ENCODE assay signal across 28 cellular contexts in genomic region chr5:116482394-116482793, GRCh38.
DNase-seq lines count a peak whose midpoint lies in the region; ATAC-seq and TF ChIP-seq lines count a peak whose summit lies in the region.
"Had no signal": no experiment of that assay in that cellular context is flagged by ENCODE, and none has a peak within 500 bp of the region (broad histone marks: within the 10 kb centered on the region; RNA-seq: fewer than 3 reads in every experiment).

No MANE protein-coding gene starts in this region.

- ATAC-seq in PC-3 (peak; percentile 38), HG02571 (IDR thresholded peaks at IDR 0.05; ENCODE audit: unreplicated experiment) (no peak)
- ATAC-seq: gastrocnemius medialis; GM12878; naive thymus-derived CD4-positive, alpha-beta T cell; right lobe of liver had no signal

- no peak overlapping the region for H3K4me3 ChIP-seq in PC-3 (ENCODE audit: low read length)
- H3K4me3 ChIP-seq in choroid plexus epithelial cell (ENCODE audit: low read depth, low read length), result no peak overlapping the region
- H3K4me3 ChIP-seq: colonic mucosa, gastrocnemius medialis, GM12878, Peyer's patch, right lobe of liver, SK-N-MC, thoracic aorta had no signal

- no peaks in the 10 kb centered on the region for H3K27me3 ChIP-seq in PC-3 (ENCODE audit: low read length)
- H3K27me3 ChIP-seq: colonic mucosa, gastrocnemius medialis, Peyer's patch, right lobe of liver had no signal

- H3F3A ChIP-seq in PC-3 (ENCODE audit: low read length, unreplicated experiment), result no peaks in the 10 kb centered on the region

- H4K20me1 ChIP-seq in PC-3 (ENCODE audit: low read length), result no peaks in the 10 kb centered on the region

- H3K36me3 ChIP-seq in PC-3 (ENCODE audit: low read depth, low read length), result no peaks in the 10 kb centered on the region
- H3K36me3 ChIP-seq: colonic mucosa, gastrocnemius medialis, right lobe of liver had no signal

- H3K9me2 ChIP-seq in PC-3 (replicated peaks; ENCODE audit: low read length), result no peaks in the 10 kb centered on the region

- DNase-seq in EL, result peak; percentile 30
- DNase-seq in PC-3, result peak; percentile 51
- peak; percentile 68 for DNase-seq in choroid plexus epithelial cell (ENCODE audit: low read depth)
- peak; percentile 46 for DNase-seq in kidney tubule cell (ENCODE audit: low spot score)
- no peak for DNase-seq in NK-92 (lab: John Stamatoyannopoulos, UW; ENCODE audit: unreplicated experiment)
- DNase-seq in caudate nucleus (lab: John Stamatoyannopoulos, UW), result no peak
- no peak for DNase-seq in germinal center (ENCODE audit: low spot score)
- DNase-seq: activated CD4-positive, alpha-beta memory T cell treated with anti-CD3 and anti-CD28 coated beads for 36 hours; activated gamma-delta T cell; activated T-cell treated with anti-CD3 and anti-CD28 coated beads for 4 hours; colonic mucosa; DMS 273 treated with DMSO at 0.1 percent for 48 hours; gastrocnemius medialis; GF-D8; mesendoderm; naive thymus-derived CD4-positive, alpha-beta T cell; NCI-H1105; NCI-H2081; NCI-H446 treated with DMSO at 0.1 percent for 48 hours; NK-92 treated with Interleukin-12 subunit alpha and Interleukin-12 subunit beta, amount 100 ng/mL, for 24 hours; Peyer's patch; right lobe of liver had no signal

- intact Hi-C loops in PC-3 (cut with micrococcal nuclease), result no loop called here

- POLR2A ChIA-PET in PC-3 (lab: Charles Lee; ENCODE audit: unreplicated experiment), result no interaction called here

- CTCF ChIA-PET in PC-3 (lab: Charles Lee), result no interaction called here

- H3K9ac ChIP-seq in PC-3 (ENCODE audit: low read length), result no peak overlapping the region
- H3K9ac ChIP-seq: KMS-11, parathyroid adenoma had no signal

- H3K27ac ChIP-seq in PC-3 (ENCODE audit: low read length) (no peak overlapping the region), caudate nucleus (ENCODE audit: low read depth, low read length) (no peak overlapping the region)
- H3K27ac ChIP-seq: colonic mucosa, gastrocnemius medialis, KMS-11, parathyroid adenoma, Peyer's patch, right lobe of liver, SK-N-MC, thoracic aorta had no signal

- TF ChIP-seq CTCF in PC-3 (conservative IDR thresholded peaks at IDR 0.05; ENCODE audit: low read depth, low read length) (no peak), choroid plexus epithelial cell (conservative IDR thresholded peaks at IDR 0.05; ENCODE audit: low read depth, low read length) (no peak)

- H2AFZ ChIP-seq in PC-3 (ENCODE audit: low read length), result no peak overlapping the region
- H2AFZ ChIP-seq: parathyroid adenoma had no signal

- no peaks in the 10 kb centered on the region for H3K9me3 ChIP-seq in PC-3 (ENCODE audit: low read length)
- H3K9me3 ChIP-seq: colonic mucosa, gastrocnemius medialis, Peyer's patch had no signal

- H3K4me1 ChIP-seq in PC-3 (ENCODE audit: insufficient read depth, low read length), result peaks cover 12% of the 10 kb centered on the region
- H3K4me1 ChIP-seq: colonic mucosa, gastrocnemius medialis, parathyroid adenoma, right lobe of liver had no signal

- BruUV-seq in PC-3 (replicated peaks; lab: Mats Ljungman, UMichigan), result no TSS peak

- H3K4me2 ChIP-seq in PC-3 (ENCODE audit: low read length), result no peak overlapping the region
- H3K4me2 ChIP-seq: KMS-11 had no signal

- H3K79me2 ChIP-seq in PC-3 (ENCODE audit: low read length), result no peaks in the 10 kb centered on the region
- H3K79me2 ChIP-seq: parathyroid adenoma had no signal

Comparison
In these comparisons a context has a peak if more than half of its experiments do, and no peak if none do; other contexts are left out.
1. DNase-seq: peak in EL (single experiment), PC-3 (single experiment), choroid plexus epithelial cell (single experiment) and kidney tubule cell (single experiment); none in NK-92 (single experiment), caudate nucleus (0 of 61) and germinal center (single experiment).